In the genomic region with DNA sequence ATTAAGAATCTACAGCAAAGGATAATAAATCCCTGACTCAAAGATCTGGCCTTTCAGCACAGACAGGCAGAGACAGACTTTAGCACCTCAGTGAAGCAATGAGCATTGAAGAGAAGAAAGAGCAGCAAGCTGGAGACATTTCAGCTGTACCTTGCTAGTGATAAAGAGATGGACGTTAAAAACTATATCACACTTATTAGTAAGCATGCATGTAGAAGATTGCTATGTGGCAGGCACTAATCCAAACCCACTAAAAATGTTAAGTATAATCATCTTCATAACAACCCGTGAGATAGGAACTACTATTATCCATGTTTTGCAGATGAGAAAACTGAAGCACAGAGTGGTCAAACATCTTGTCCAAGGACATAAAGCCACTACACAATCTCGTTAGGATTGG, we compare ENCODE assay signal across 35 cellular contexts.
DNase-seq lines count a peak whose midpoint lies in the region; ATAC-seq and TF ChIP-seq lines count a peak whose summit lies in the region.
"Had no signal": no experiment of that assay in that cellular context is flagged by ENCODE, and none has a peak within 500 bp of the region (broad histone marks: within the 10 kb centered on the region; RNA-seq: fewer than 3 reads in every experiment).

No MANE protein-coding gene starts in this region.

- POLR2A ChIA-PET in IMR-90 (lab: Charles Lee; ENCODE audit: unreplicated experiment) = no interaction called here

- H3K36me3 Mint-ChIP-seq in neural progenitor cell = no peaks in the 10 kb centered on the region
- H3K36me3 Mint-ChIP-seq: CD14-positive monocyte; CD4-positive, alpha-beta memory T cell; CD4-positive, CD25-positive, alpha-beta regulatory T cell; CD8-positive, alpha-beta memory T cell; CD8-positive, alpha-beta T cell had no signal

- TF ChIP-seq POLR2A in IMR-90 (IDR thresholded peaks at IDR 0.05; ENCODE audit: low read depth, low read length) = no peak

- H3K27me3 ChIP-seq in IMR-90 (ENCODE audit: control insufficient read depth, insufficient read depth, low read length) = no peaks in the 10 kb centered on the region
- no peaks in the 10 kb centered on the region for H3K27me3 ChIP-seq in neural progenitor cell
- H3K27me3 ChIP-seq: BE2C; BLaER1; BLaER1 treated with 17β-estradiol and CSF1 and Interleukin-3, amounts not matched to agents 10 nM and 100 nM had no signal

- H3K4me2 ChIP-seq in IMR-90 (ENCODE audit: low read depth, low read length) = no peak overlapping the region
- no peak overlapping the region for H3K4me2 ChIP-seq in neural progenitor cell
- H3K4me2 ChIP-seq: A549; BLaER1; BLaER1 treated with 17β-estradiol and CSF1 and Interleukin-3, amounts not matched to agents 10 nM and 100 nM had no signal

- peak overlapping the region; percentile 62; the same call in 1 of the 2 replicates for H2BK20ac ChIP-seq in IMR-90 (ENCODE audit: low read depth, low read length)

- H2AFZ ChIP-seq in IMR-90 (replicated peaks; ENCODE audit: low read length, poor library complexity) (no peak overlapping the region), neural progenitor cell (replicated peaks) (no peak overlapping the region)

- H3K9me3 ChIP-seq in IMR-90 (ENCODE audit: control insufficient read depth, insufficient read depth, low read length) (0 out of 2 replicates have a peak, but pooled peaks cover 2% of the 10 kb centered on the region), neural progenitor cell (ENCODE audit: low read depth) (no peaks in the 10 kb centered on the region)
- H3K9me3 ChIP-seq: A549; BE2C; BLaER1; BLaER1 treated with 17β-estradiol and CSF1 and Interleukin-3, amounts not matched to agents 10 nM and 100 nM; Caco-2 had no signal

- ATAC-seq in IMR-90 (ENCODE audit: low read depth) = no peak
- ATAC-seq: A549; CD8-positive, alpha-beta T cell had no signal

- no peak overlapping the region for H3K56ac ChIP-seq in IMR-90 (ENCODE audit: extremely low read depth, insufficient read depth, low read length)

- TF ChIP-seq CTCF in IMR-90 (conservative IDR thresholded peaks at IDR 0.05; ENCODE audit: low read depth, low read length) = no peak
- TF ChIP-seq CTCF in neural progenitor cell (IDR thresholded peaks at IDR 0.05) = no peak
- TF ChIP-seq CTCF in GM10266 (IDR thresholded peaks at IDR 0.05; ENCODE audit: control insufficient read depth, insufficient read depth, low read depth, missing control alignments) = no peak

- H3K79me1 ChIP-seq in IMR-90 (ENCODE audit: low read depth in 1 of 2, low read length in 2 of 2) = no peaks in the 10 kb centered on the region

- H2BK15ac ChIP-seq in IMR-90 (ENCODE audit: low read depth, low read length) = peak overlapping the region; percentile 36; the same call in 2 of the 3 replicates

- H3K4me3 ChIP-seq in IMR-90 (ENCODE audit: insufficient read depth, low read depth, low read length) (no peak overlapping the region), neural progenitor cell (no peak overlapping the region)
- H3K4me3 ChIP-seq: A549; BLaER1; BLaER1 treated with 17β-estradiol and CSF1 and Interleukin-3, amounts not matched to agents 10 nM and 100 nM had no signal

- DNase-seq in HCEC 1CT (peak; percentile 30), IMR-90 (peak; percentile 54), amniotic epithelial cell (ENCODE audit: low read depth) (peak; percentile 59), iris pigment epithelial cell (ENCODE audit: low read depth) (peak; percentile 28), NCI-H1436 (lab: John Stamatoyannopoulos, UW) (no peak), neural progenitor cell (ENCODE audit: low spot score) (no peak), GM10266 (ENCODE audit: extremely low spot score) (no peak)
- DNase-seq in activated CD4-positive, alpha-beta T cell treated with anti-CD3 and anti-CD28 coated beads, Interleukin-2, amount 50 U/mL, for 48 hours = no peak
- DNase-seq: 8988T; ACHN; AML-193; BE2C; C1 segment of cervical spinal cord; Caco-2; Calu3; CD4-positive, alpha-beta memory T cell; CD4-positive, alpha-beta T cell; CD4-positive, CD25-positive, alpha-beta regulatory T cell; CD8-positive, alpha-beta memory T cell; CD8-positive, alpha-beta T cell; COR-L47; DMS 273 treated with DMSO at 0.1 percent for 48 hours; DMS153; DMS53; DMS79; DMS79 treated with DMSO at 0.1 percent for 48 hours; DND-41; EL had no signal

- H4K20me1 ChIP-seq in IMR-90 (ENCODE audit: insufficient read depth, low read length) (no peaks in the 10 kb centered on the region), neural progenitor cell (ENCODE audit: low read depth) (no peaks in the 10 kb centered on the region)
- H4K20me1 ChIP-seq: BLaER1; BLaER1 treated with 17β-estradiol and CSF1 and Interleukin-3, amounts not matched to agents 10 nM and 100 nM had no signal

- H2AK9ac ChIP-seq in IMR-90 (replicated peaks; ENCODE audit: low read depth, low read length, poor library complexity) = no peak overlapping the region

- H3K27ac Mint-ChIP-seq in neural progenitor cell = no peak overlapping the region
- H3K27ac Mint-ChIP-seq: B cell; CD14-positive monocyte; CD4-positive, alpha-beta memory T cell; CD4-positive, alpha-beta T cell; CD4-positive, CD25-positive, alpha-beta regulatory T cell; CD8-positive, alpha-beta memory T cell; CD8-positive, alpha-beta T cell had no signal

- H3K14ac ChIP-seq in IMR-90 (replicated peaks; ENCODE audit: low read depth, low read length) = 0 out of 2 replicates have a peak overlapping the region, but pooled peaks have one; percentile 7

- H3K23ac ChIP-seq in IMR-90 (ENCODE audit: low read depth, low read length) = 0 out of 2 replicates have a peak overlapping the region, but pooled peaks have one; percentile 20

- H3K36me3 ChIP-seq in IMR-90 (ENCODE audit: control insufficient read depth, insufficient read depth, low read length) (no peaks in the 10 kb centered on the region), neural progenitor cell (no peaks in the 10 kb centered on the region)
- H3K36me3 ChIP-seq: BE2C; BLaER1; BLaER1 treated with 17β-estradiol and CSF1 and Interleukin-3, amounts not matched to agents 10 nM and 100 nM had no signal

- no peak overlapping the region for H3K27ac ChIP-seq in IMR-90 (ENCODE audit: insufficient read depth, low read length)
- no peak overlapping the region for H3K27ac ChIP-seq in neural progenitor cell
- H3K27ac ChIP-seq: 22Rv1; A549; BLaER1; BLaER1 treated with 17β-estradiol and CSF1 and Interleukin-3, amounts not matched to agents 10 nM and 100 nM; C4-2B had no signal

- no peaks in the 10 kb centered on the region for H3K4me1 Mint-ChIP-seq in neural progenitor cell
- H3K4me1 Mint-ChIP-seq: B cell; CD4-positive, alpha-beta memory T cell; CD4-positive, CD25-positive, alpha-beta regulatory T cell; CD8-positive, alpha-beta memory T cell had no signal

- peak overlapping the region; percentile 49; the same call in 1 of the 2 replicates for H4K5ac ChIP-seq in IMR-90 (ENCODE audit: low read depth, low read length)

- H3K4ac ChIP-seq in IMR-90 (ENCODE audit: low read depth, low read length) = peak overlapping the region; percentile 53; the same call in 1 of the 2 replicates

- no peak overlapping the region for H3K4me3 Mint-ChIP-seq in neural progenitor cell
- H3K4me3 Mint-ChIP-seq: B cell; CD14-positive monocyte; CD4-positive, alpha-beta memory T cell; CD4-positive, alpha-beta T cell; CD4-positive, CD25-positive, alpha-beta regulatory T cell; CD8-positive, alpha-beta memory T cell; CD8-positive, alpha-beta T cell had no signal

- peaks cover 3% of the 10 kb centered on the region for H3K27me3 Mint-ChIP-seq in neural progenitor cell (ENCODE audit: insufficient read depth, low read depth)
- H3K27me3 Mint-ChIP-seq: B cell; CD4-positive, alpha-beta memory T cell; CD4-positive, alpha-beta T cell; CD4-positive, CD25-positive, alpha-beta regulatory T cell; CD8-positive, alpha-beta memory T cell had no signal

- no peak overlapping the region; a peak in 1 of 4 replicates for H4K8ac ChIP-seq in IMR-90 (ENCODE audit: low read depth in 2 of 2, low read length in 2 of 2)

- H3K18ac ChIP-seq in IMR-90 (ENCODE audit: low read depth, low read length) = peak overlapping the region; percentile 66; the same call in 1 of the 2 replicates

- no peaks in the 10 kb centered on the region for H3K79me2 ChIP-seq in neural progenitor cell (ENCODE audit: low read depth)

- H2BK5ac ChIP-seq in IMR-90 (ENCODE audit: low read depth, low read length, poor library complexity, severe bottlenecking) = no peak overlapping the region

- no peak for TF ChIP-seq RAD21 in IMR-90 (IDR thresholded peaks at IDR 0.05; ENCODE audit: low read length)

- dilution Hi-C loops in IMR-90 (cut with HindIII; ENCODE audit: low sequenced_read_pairs, unreplicated experiment) = no loop called here

- intact Hi-C loops in IMR-90 (cut with micrococcal nuclease) = loop anchor here (5.0 kb wide), 1 partner anchor 1541 kb away; the partner anchor contains the start of gene FLRT2

- peak overlapping the region; percentile 93 for H2BK120ac ChIP-seq in IMR-90 (ENCODE audit: low read depth, low read length)

- H3K9me1 ChIP-seq in IMR-90 (ENCODE audit: insufficient read depth, low read length) = peaks cover 6% of the 10 kb centered on the region

- BruUV-seq in IMR-90 (replicated peaks; lab: Mats Ljungman, UMichigan) = no TSS peak

- 0 out of 2 replicates have a peak overlapping the region, but pooled peaks have one; percentile 42 for H2AK5ac ChIP-seq in IMR-90 (ENCODE audit: low read depth, low read length)

- no peak overlapping the region for H3K9ac ChIP-seq in IMR-90 (ENCODE audit: low read depth, low read length)
- H3K9ac ChIP-seq in neural progenitor cell = no peak overlapping the region
- H3K9ac ChIP-seq: BLaER1; BLaER1 treated with 17β-estradiol and CSF1 and Interleukin-3, amounts not matched to agents 10 nM and 100 nM had no signal

- CTCF ChIA-PET in IMR-90 (lab: Yijun Ruan, JAX) = no interaction called here

- H3K4me1 ChIP-seq in IMR-90 (ENCODE audit: control insufficient read depth, insufficient read depth, low read length) (peaks cover 15% of the 10 kb centered on the region), neural progenitor cell (no peaks in the 10 kb centered on the region)
- H3K4me1 ChIP-seq: A549, BE2C, BLaER1, Caco-2 had no signal

- H3K9me3 Mint-ChIP-seq in neural progenitor cell = peaks cover 5% of the 10 kb centered on the region

- WGBS in IMR-90 (ENCODE audit: extremely low coverage in 2 of 2, insufficient read length in 1 of 2), 2 experiments = no CpG with 5 or more reads among the region's 3 CpGs

- peak overlapping the region; percentile 68 for H4K91ac ChIP-seq in IMR-90 (ENCODE audit: insufficient read depth, low read depth, low read length)

- in situ Hi-C loops in IMR-90 (cut with MboI; ENCODE audit: low sequenced_read_pairs) = loop anchor here (10.0 kb wide), 1 partner anchor 1533 kb away; no protein-coding TSS in a partner anchor

- no peaks in the 10 kb centered on the region for H3F3A ChIP-seq in neural progenitor cell (ENCODE audit: low read depth)

TF ChIP-seq in IMR-90, 13 proteins besides CTCF, POLR2A, EP300 and RAD21 (continues in another document):
- TF ChIP-seq NFE2L2 (IDR thresholded peaks at IDR 0.05; ENCODE audit: low read depth, low read length) (no peak), CEBPB (IDR thresholded peaks at IDR 0.05; ENCODE audit: low read depth, low read length) (no peak), FOS (IDR thresholded peaks at IDR 0.05; ENCODE audit: low read depth, low read length) (no peak), RFX5 (IDR thresholded peaks at IDR 0.05; ENCODE audit: low read depth, low read length) (no peak), SMC3 (IDR thresholded peaks at IDR 0.05; ENCODE audit: low read depth, low read length) (no peak), BHLHE40 (IDR thresholded peaks at IDR 0.05; ENCODE audit: low read depth, low read length) (no peak)

Comparison
In these comparisons a context has a peak if more than half of its experiments do, and no peak if none do; other contexts are left out.
1. DNase-seq: peak in HCEC 1CT (single experiment), IMR-90 (single experiment), amniotic epithelial cell (single experiment) and iris pigment epithelial cell (single experiment); none in NCI-H1436 (single experiment), neural progenitor cell (single experiment), GM10266 (single experiment) and activated CD4-positive, alpha-beta T cell treated with anti-CD3 and anti-CD28 coated beads, Interleukin-2, amount 50 U/mL, for 48 hours (0 of 2).